ENCODE assay signal across 9 cellular contexts in genomic region chr12:19432309-19433170, GRCh38. TPM values are rescaled to one million over a fixed set of nuclear protein-coding genes. Genes with fewer than 3 reads are reported as not detected.
DNase-seq lines count a peak whose midpoint lies in the region; ATAC-seq and TF ChIP-seq lines count a peak whose summit lies in the region.
"Had no signal": no experiment of that assay in that cellular context is flagged by ENCODE, and none has a peak within 500 bp of the region (broad histone marks: within the 10 kb centered on the region; RNA-seq: fewer than 3 reads in every experiment).

No MANE protein-coding gene starts in this region.

- H3K27ac Mint-ChIP-seq in CD4-positive, alpha-beta memory T cell = peak overlapping the region in 5 of 7 donors; percentile 12 to 87 (median 67)
- peak overlapping the region; percentile 35 for H3K27ac Mint-ChIP-seq in neural crest cell (ENCODE audit: unreplicated experiment)

- no peak overlapping the region for H3K4me3 ChIP-seq in CD4-positive, alpha-beta memory T cell (ENCODE audit: low read length in 2 of 2)
- H3K4me3 ChIP-seq in HUES64 (ENCODE audit: low read length) = no peak overlapping the region
- no peak overlapping the region for H3K4me3 ChIP-seq in adipocyte (ENCODE audit: low read length)

- H3K36me3 Mint-ChIP-seq in CD4-positive, alpha-beta memory T cell = no peaks in the 10 kb centered on the region
- H3K36me3 Mint-ChIP-seq in neural crest cell (ENCODE audit: low read depth) = no peaks in the 10 kb centered on the region

- ATAC-seq in left cardiac atrium = no peak
- ATAC-seq in HG02571 (IDR thresholded peaks at IDR 0.05; ENCODE audit: unreplicated experiment) = no peak
- no peak for ATAC-seq in HG02588 (IDR thresholded peaks at IDR 0.05; ENCODE audit: unreplicated experiment)

- intact Hi-C loops in CD4-positive, alpha-beta memory T cell (cut with micrococcal nuclease) = no loop called here
- intact Hi-C loops in left cardiac atrium (cut with DNase I) = no loop called here

- no peaks in the 10 kb centered on the region for H3K36me3 ChIP-seq in CD4-positive, alpha-beta memory T cell (ENCODE audit: insufficient read depth, low read length)
- no peaks in the 10 kb centered on the region for H3K36me3 ChIP-seq in HUES64 (ENCODE audit: insufficient read depth, low read length)
- no peaks in the 10 kb centered on the region for H3K36me3 ChIP-seq in adipocyte (ENCODE audit: control insufficient read depth, insufficient read depth, low read length, severe bottlenecking)

- no peaks in the 10 kb centered on the region for H3K27me3 Mint-ChIP-seq in CD4-positive, alpha-beta memory T cell
- no peaks in the 10 kb centered on the region for H3K27me3 Mint-ChIP-seq in neural crest cell (ENCODE audit: low read depth)

- no peak for DNase-seq in CD4-positive, alpha-beta memory T cell
- DNase-seq in adipocyte (ENCODE audit: low read depth) (no peak), neural crest cell (ENCODE audit: low read depth, low spot score) (no peak), left cardiac atrium (no peak)
- no peak for DNase-seq in stimulated activated CD4-positive, alpha-beta T cell treated with anti-CD3 and anti-CD28 coated beads, Interleukin-2, amount 100 ng/mL, for 48 hours
- DNase-seq: NCI-H82 had no signal

- H3K4me3 Mint-ChIP-seq in CD4-positive, alpha-beta memory T cell = no peak overlapping the region
- H3K4me3 Mint-ChIP-seq in neural crest cell = no peak overlapping the region

- WGBS in HUES64 = 93% methylated on average over 9 of the region's 9 CpGs

- H3K4me1 ChIP-seq in CD4-positive, alpha-beta memory T cell (ENCODE audit: insufficient read depth, low read length) = peaks cover 18% of the 10 kb centered on the region
- peaks cover 18% of the 10 kb centered on the region for H3K4me1 ChIP-seq in HUES64 (ENCODE audit: insufficient read depth, low read length)
- H3K4me1 ChIP-seq in adipocyte (ENCODE audit: control insufficient read depth, insufficient read depth, low read length) = peaks cover 7% of the 10 kb centered on the region

- CTCF ChIA-PET in CD4-positive, alpha-beta memory T cell (lab: Charles Lee; ENCODE audit: partially characterized antibody) = interaction anchor here (0.6 kb wide), 2 partner anchors 12 to 305 kb away, joined by 4 to 5 read pairs; no protein-coding TSS in a partner anchor

- POLR2A ChIA-PET in CD4-positive, alpha-beta memory T cell (lab: Charles Lee; ENCODE audit: partially characterized antibody) = no interaction called here

- no peaks in the 10 kb centered on the region for H3K9me3 ChIP-seq in CD4-positive, alpha-beta memory T cell (ENCODE audit: control insufficient read depth in 1 of 2, low read length in 2 of 2)
- H3K9me3 ChIP-seq in HUES64 (ENCODE audit: insufficient read depth, low read depth, low read length) (no peaks in the 10 kb centered on the region), adipocyte (ENCODE audit: control insufficient read depth, low read length) (no peaks in the 10 kb centered on the region)

- H3K9me3 Mint-ChIP-seq in CD4-positive, alpha-beta memory T cell = peaks cover 0 to 6% (median 0%) of the 10 kb centered on the region in 8 donors
- no peaks in the 10 kb centered on the region for H3K9me3 Mint-ChIP-seq in neural crest cell

- H3K27me3 ChIP-seq in CD4-positive, alpha-beta memory T cell (ENCODE audit: insufficient read depth, low read length) = no peaks in the 10 kb centered on the region
- H3K27me3 ChIP-seq in HUES64 (ENCODE audit: insufficient read depth, low read length) = no peaks in the 10 kb centered on the region
- H3K27me3 ChIP-seq in adipocyte (replicated peaks; ENCODE audit: control insufficient read depth, insufficient read depth, low read length) = no peaks in the 10 kb centered on the region

- no peak overlapping the region for H3K27ac ChIP-seq in CD4-positive, alpha-beta memory T cell (ENCODE audit: low read depth, low read length)
- H3K27ac ChIP-seq in HUES64 (ENCODE audit: low read depth, low read length) = peak overlapping the region; percentile 40

- peaks cover 12 to 29% (median 16%) of the 10 kb centered on the region in 4 donors for H3K4me1 Mint-ChIP-seq in CD4-positive, alpha-beta memory T cell
- H3K4me1 Mint-ChIP-seq in neural crest cell = peaks cover 9% of the 10 kb centered on the region

- H3K9ac ChIP-seq in HUES64 (ENCODE audit: low read depth, low read length) (peak overlapping the region; percentile 56; the same call in 1 of the 2 replicates), adipocyte (ENCODE audit: low read length) (peak overlapping the region; percentile 41)

- TF ChIP-seq CTCF in neural crest cell (conservative IDR thresholded peaks at IDR 0.05) = no peak

RNA-seq across cellular contexts. Expression of gene AEBP2, which starts 6.8 kb away (rescaled TPM):
- 10 to 100 TPM; 58.5 to 61.6 TPM for total RNA-seq in CD4-positive, alpha-beta memory T cell
- polyA plus RNA-seq in CD4-positive, alpha-beta memory T cell = 10 to 100 TPM in 1 of 2 donors, 1 to 10 TPM in 1; 5.3 to 15.2 TPM
- 21.8 TPM for polyA plus RNA-seq in HUES64 (2013, experiment 1 of 2)
- 24.3 TPM for polyA plus RNA-seq in HUES64 (2013, experiment 2 of 2)
- total RNA-seq in neural crest cell = 35.2 and 38.3 TPM in 2 replicates
- total RNA-seq in left cardiac atrium = 10 to 100 TPM; 28.2 to 31.5 TPM
